In genomic region chr13:64774915-64775314, GRCh38 we compare ENCODE assay signal across 10 cellular contexts.
"Had no signal": no experiment of that assay in that cellular context is flagged by ENCODE, and none has a peak within 500 bp of the region (broad histone marks: within the 10 kb centered on the region; RNA-seq: fewer than 3 reads in every experiment).

No MANE protein-coding gene starts in this region.

- H3K36me3 Mint-ChIP-seq: IgD-negative memory B cell had no signal

- H3K4me3 ChIP-seq: GM23248, HAP-1 had no signal

- H3K9me3 Mint-ChIP-seq: HFFc6 had no signal

- DNase-seq: GM23248, GOT3, H7, HFFc6, KBM-7 had no signal

- H3K27ac Mint-ChIP-seq: HFFc6, IgD-negative memory B cell had no signal

- H3K9ac ChIP-seq: GM23248 had no signal

- H2AFZ ChIP-seq: GM23248 had no signal

- H3K9me3 ChIP-seq: HAP-1 had no signal

- H3K4me3 Mint-ChIP-seq: HFFc6, IgD-negative memory B cell had no signal

- FAIRE-seq: HepG2 had no signal

- ATAC-seq: HCT116, HepG2 had no signal

- H3K36me3 ChIP-seq: HAP-1 had no signal

- H3K27me3 Mint-ChIP-seq: IgD-negative memory B cell had no signal

- H3K27ac ChIP-seq: GM23248, HL-60 had no signal
